20 cellular contexts compared by ENCODE assay signal in genomic region chr19:45217957-45218334, GRCh38. TPM values are rescaled to one million over a fixed set of nuclear protein-coding genes. Genes with fewer than 3 reads are reported as not detected.
"Had no signal": no experiment of that assay in that cellular context is flagged by ENCODE, and none has a peak within 500 bp of the region (broad histone marks: within the 10 kb centered on the region; RNA-seq: fewer than 3 reads in every experiment).

No MANE protein-coding gene starts in this region.

- H3K9me3 ChIP-seq: esophagus squamous epithelium, heart right ventricle, left ventricle myocardium inferior, psoas muscle, tibial nerve had no signal

- H3K36me3 ChIP-seq: cardiac muscle cell, esophagus squamous epithelium, left ventricle myocardium inferior, tibial nerve had no signal

- ATAC-seq: activated CD8-positive, alpha-beta T cell treated with anti-CD3 and anti-CD28 coated beads for 36 hours; heart right ventricle had no signal

- H3K27ac ChIP-seq: cardiac muscle cell, esophagus squamous epithelium, heart right ventricle, left ventricle myocardium inferior, psoas muscle, tibial nerve had no signal

- H3K4me3 ChIP-seq: esophagus squamous epithelium, heart right ventricle, psoas muscle, tibial nerve had no signal

- DNase-seq: activated CD4-positive, alpha-beta T cell treated with anti-CD3 and anti-CD28 coated beads, Interleukin-2, amount 10 ng/mL, durations not matched to agents 24 days and 14 days; activated CD8-positive, alpha-beta T cell treated with anti-CD3 and anti-CD28 coated beads for 36 hours; activated naive CD4-positive, alpha-beta T cell treated with Interleukin-2 at 50 U/mL for 16 hours; activated naive CD8-positive, alpha-beta T cell treated with anti-CD3 and anti-CD28 coated beads, Interleukin-2, amount 10 ng/mL, durations not matched to agents 7 days and 5 days; activated T-cell treated with anti-CD3 and anti-CD28 coated beads, Interleukin-2, amount 50 U/mL, for 24 hours; amygdala; effector memory CD4-positive, alpha-beta T cell; esophagus squamous epithelium; heart right ventricle; left ventricle myocardium inferior; mammary epithelial cell; psoas muscle; small intestine; stimulated activated CD4-positive, alpha-beta T cell treated with anti-CD3 and anti-CD28 coated beads, Interleukin-15, amount 100 ng/mL, for 24 hours; stimulated activated CD4-positive, alpha-beta T cell treated with anti-CD3 and anti-CD28 coated beads, Interleukin-2, amount 100 ng/mL, for 48 hours; T1000 had no signal

- H3K4me1 ChIP-seq: psoas muscle had no signal

RNA-seq across cellular contexts. Expression of gene EXOC3L2, which starts 27.3 kb away (rescaled TPM):
- total RNA-seq: activated CD4-positive, alpha-beta T cell treated with anti-CD3 and anti-CD28 coated beads, Interleukin-2, amount 10 ng/mL, durations not matched to agents 24 days and 14 days; activated CD8-positive, alpha-beta T cell treated with anti-CD3 and anti-CD28 coated beads for 36 hours; activated naive CD8-positive, alpha-beta T cell treated with anti-CD3 and anti-CD28 coated beads, Interleukin-2, amount 10 ng/mL, durations not matched to agents 7 days and 5 days; activated T-helper 2 cell treated with anti-CD3 and anti-CD28 coated beads, Interferon-gamma antibody, Interleukin-2, Interleukin-4, amounts not matched to agents 10 μg/mL and 5 μg/mL and 100 μg/mL, durations not matched to agents 14 hours and 24 hours and 36 hours; kidney epithelial cell had no signal
